Comparison of ENCODE assay signal across 12 cellular contexts in the genomic region with DNA sequence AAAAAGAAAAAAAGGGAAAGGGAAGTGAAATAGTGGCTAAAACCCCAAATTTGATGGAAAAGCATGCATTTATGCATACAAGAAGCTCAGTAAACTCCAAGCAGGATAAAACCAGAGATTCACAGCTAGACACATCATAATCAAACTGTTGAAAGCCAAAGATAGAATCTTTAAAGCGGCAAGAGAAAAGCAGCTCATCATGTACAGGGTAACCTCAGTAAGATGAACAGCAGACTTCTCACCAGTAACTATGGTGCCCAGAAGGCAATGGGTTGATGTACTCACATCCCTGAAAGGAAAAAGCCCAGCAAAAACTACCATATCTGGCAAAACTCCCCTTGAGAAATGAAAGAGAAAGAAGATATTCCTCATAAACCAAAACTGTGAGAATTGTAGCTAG.
DNase-seq lines count a peak whose midpoint lies in the region; ATAC-seq, FAIRE-seq and TF ChIP-seq lines count a peak whose summit lies in the region.
"Had no signal": no experiment of that assay in that cellular context is flagged by ENCODE, and none has a peak within 500 bp of the region (broad histone marks: within the 10 kb centered on the region; RNA-seq: fewer than 3 reads in every experiment).

No MANE protein-coding gene starts in this region.

- H3K4me1 Mint-ChIP-seq in progenitor cell of endocrine pancreas (ENCODE audit: low read depth), result no peaks in the 10 kb centered on the region

- FAIRE-seq in RCC 7860 (lab: Jason Lieb, UNC), result no peak
- FAIRE-seq: islet of Langerhans had no signal

- no peak for ATAC-seq in HG02852 (IDR thresholded peaks at IDR 0.05; ENCODE audit: unreplicated experiment)
- ATAC-seq: stimulated activated naive CD8-positive, alpha-beta T cell treated with anti-CD3 and anti-CD28 coated beads, Interleukin-15, amount 100 ng/mL, for 72 hours had no signal

- DNase-seq in DMS 273 treated with DMSO at 0.1 percent for 48 hours (lab: John Stamatoyannopoulos, UW), result peak; percentile 22
- peak; percentile 57 for DNase-seq in HCEC 1CT
- DNase-seq in RCC 7860 (ENCODE audit: low spot score), result peak; percentile 62
- DNase-seq in fibroblast of pulmonary artery (ENCODE audit: low read depth), result peak; percentile 46
- no peak for DNase-seq in NCI-H1694 treated with DMSO at 0.1 percent for 48 hours (lab: John Stamatoyannopoulos, UW)
- no peak for DNase-seq in progenitor cell of endocrine pancreas (ENCODE audit: low spot score, unreplicated experiment)
- no peak for DNase-seq in putamen (ENCODE audit: low spot score)
- DNase-seq: amygdala; NCI-H187 treated with DMSO at 0.1 percent for 48 hours; stimulated activated naive CD8-positive, alpha-beta T cell treated with anti-CD3 and anti-CD28 coated beads, Interleukin-15, amount 100 ng/mL, for 72 hours had no signal

- TF ChIP-seq CTCF in fibroblast of pulmonary artery (IDR thresholded peaks at IDR 0.05; ENCODE audit: low read length, missing control alignments) (no peak), progenitor cell of endocrine pancreas (IDR thresholded peaks at IDR 0.05; ENCODE audit: unreplicated experiment) (no peak)

- no peaks in the 10 kb centered on the region for H3K27me3 Mint-ChIP-seq in progenitor cell of endocrine pancreas
- H3K27me3 Mint-ChIP-seq: stimulated activated naive CD8-positive, alpha-beta T cell treated with anti-CD3 and anti-CD28 coated beads, Interleukin-15, amount 100 ng/mL, for 72 hours had no signal

- peaks cover 31% of the 10 kb centered on the region for H3K9me3 Mint-ChIP-seq in progenitor cell of endocrine pancreas (ENCODE audit: low read depth)

- H3K4me3 ChIP-seq in fibroblast of pulmonary artery (replicated peaks; ENCODE audit: low read depth, low read length), result no peak overlapping the region

- H3K27ac Mint-ChIP-seq in progenitor cell of endocrine pancreas, result no peak overlapping the region
- H3K27ac Mint-ChIP-seq: stimulated activated naive CD8-positive, alpha-beta T cell treated with anti-CD3 and anti-CD28 coated beads, Interleukin-15, amount 100 ng/mL, for 72 hours had no signal

- H3K4me3 Mint-ChIP-seq in progenitor cell of endocrine pancreas (ENCODE audit: low read depth), result no peak overlapping the region
- H3K4me3 Mint-ChIP-seq: stimulated activated naive CD8-positive, alpha-beta T cell treated with anti-CD3 and anti-CD28 coated beads, Interleukin-15, amount 100 ng/mL, for 72 hours had no signal

- H3K36me3 Mint-ChIP-seq in progenitor cell of endocrine pancreas (ENCODE audit: insufficient read depth), result peaks cover 26% of the 10 kb centered on the region

Comparison
In these comparisons a context has a peak if more than half of its experiments do, and no peak if none do; other contexts are left out.
1. DNase-seq: peak in DMS 273 treated with DMSO at 0.1 percent for 48 hours (single experiment), HCEC 1CT (single experiment), RCC 7860 (single experiment) and fibroblast of pulmonary artery (single experiment); none in NCI-H1694 treated with DMSO at 0.1 percent for 48 hours (single experiment), progenitor cell of endocrine pancreas (single experiment) and putamen (single experiment).